8 cellular contexts compared by ENCODE assay signal in the genomic region with DNA sequence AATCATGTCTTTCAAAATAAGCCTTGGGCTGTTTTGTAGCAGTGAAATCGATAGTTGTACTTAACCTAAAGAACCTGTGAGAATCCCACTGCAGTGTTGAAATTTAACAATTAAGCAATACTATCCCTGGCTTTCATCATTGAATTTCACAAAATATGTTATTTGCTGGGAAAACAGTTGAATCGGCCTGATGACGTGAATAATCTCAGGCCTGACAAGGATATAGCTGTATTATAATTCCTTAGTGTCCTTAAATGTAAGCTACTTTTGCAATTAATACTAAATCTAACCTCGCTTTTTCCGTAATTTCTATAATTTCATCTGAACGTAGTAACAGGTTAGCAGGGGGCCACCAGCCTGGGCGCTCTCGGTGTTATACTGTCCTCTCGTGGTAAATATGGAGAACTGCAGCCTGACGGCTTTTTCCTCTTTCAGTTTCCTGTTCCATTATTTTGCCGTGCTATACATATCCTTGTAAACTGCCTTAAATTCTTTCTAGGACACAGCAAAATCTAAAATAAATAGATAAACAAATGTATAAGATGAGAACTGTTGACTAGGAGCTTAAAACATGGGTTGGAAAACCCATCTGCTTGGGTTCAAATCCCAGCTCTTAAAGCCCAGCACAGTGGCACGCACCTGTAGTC. TPM values are rescaled to one million over a fixed set of nuclear protein-coding genes. Genes with fewer than 3 reads are reported as not detected.
A peak's percentile ranks its signal among the peaks of the same experiment; 100 is the strongest.
DNase-seq lines count a peak whose midpoint lies in the region; ATAC-seq and TF ChIP-seq lines count a peak whose summit lies in the region.

No MANE protein-coding gene starts in this region.

- H3K9me3 Mint-ChIP-seq in naive B cell, result no peaks in the 10 kb centered on the region

- H3K9ac ChIP-seq in subcutaneous abdominal adipose tissue (ENCODE audit: low read length in 5 of 5), result peak overlapping the region; percentile 33 to 63 (median 48)

- peaks cover 0 to 10% (median 8%) of the 10 kb centered on the region in 5 donors for H3K4me1 ChIP-seq in subcutaneous abdominal adipose tissue (ENCODE audit: control insufficient read depth in 5 of 5, insufficient read depth in 5 of 5, low read length in 5 of 5)

- no peaks in the 10 kb centered on the region for H3K27me3 Mint-ChIP-seq in naive B cell

- no peaks in the 10 kb centered on the region for H3K36me3 ChIP-seq in subcutaneous abdominal adipose tissue (ENCODE audit: control insufficient read depth in 5 of 5, insufficient read depth in 5 of 5, low read length in 5 of 5)

- DNase-seq in AG09319 (ENCODE audit: extremely low read depth, low read depth) (peak; percentile 16), NOMO-1 treated with DMSO at 0.1 percent for 48 hours (lab: John Stamatoyannopoulos, UW; ENCODE audit: unreplicated experiment) (peak; percentile 71), epidermal melanocyte (ENCODE audit: insufficient read length, low spot score) (peak; percentile 56), naive B cell (peak; percentile 60)
- DNase-seq in activated CD8-positive, alpha-beta memory T cell treated with anti-CD3 and anti-CD28 coated beads, Interleukin-2, amount 50 U/mL, for 4 hours, result peak; percentile 46

- H3K4me3 ChIP-seq in subcutaneous abdominal adipose tissue (ENCODE audit: low read depth in 1 of 5, low read length in 5 of 5), result peak overlapping the region; percentile 41 to 56 (median 53)

- peak overlapping the region; percentile 17 to 79 (median 63) for H3K4me3 Mint-ChIP-seq in naive B cell

- H3K27ac ChIP-seq in subcutaneous abdominal adipose tissue (ENCODE audit: low read depth, low read length), result peak overlapping the region; percentile 46

- H3K27ac Mint-ChIP-seq in naive B cell, result peak overlapping the region in 1 of 6 donors; percentile 83

- no peaks in the 10 kb centered on the region for H3K9me3 ChIP-seq in subcutaneous abdominal adipose tissue (ENCODE audit: control insufficient read depth in 5 of 5, low read length in 5 of 5)

- no peaks in the 10 kb centered on the region for H3K27me3 ChIP-seq in subcutaneous abdominal adipose tissue (ENCODE audit: control insufficient read depth in 5 of 5, insufficient read depth in 4 of 5, low read length in 5 of 5)

- no peaks in the 10 kb centered on the region for H3K36me3 Mint-ChIP-seq in naive B cell

- H3K4me1 Mint-ChIP-seq in naive B cell, result peaks cover 6 to 31% (median 11%) of the 10 kb centered on the region in 3 donors

- peak; percentile 65 for ATAC-seq in GM18868 (IDR thresholded peaks at IDR 0.05; ENCODE audit: unreplicated experiment)
- peak; percentile 91 for ATAC-seq in HG03354 (IDR thresholded peaks at IDR 0.05; ENCODE audit: poor library complexity, severe bottlenecking, unreplicated experiment)
- peak; percentile 75 to 84 for ATAC-seq in naive B cell (ENCODE audit: low read depth in 2 of 2)

- no peak; the same call in none of the 2 replicates for TF ChIP-seq CTCF in AG09319 (IDR thresholded peaks at IDR 0.05; ENCODE audit: low read depth, low read length)

RNA-seq across cellular contexts. Expression of gene MTFR2, which starts 24.0 kb away (rescaled TPM):
- polyA plus RNA-seq in naive B cell (ENCODE audit: low read depth in 6 of 6), result 1 to 10 TPM in 1 of 6 donors, under 1 TPM in 4, not detected in 1; 0.25 to 1.3 (median 0.63) TPM

Comparison
In these comparisons a context has a peak if more than half of its experiments do, and no peak if none do; other contexts are left out.
1. Peak in every context shown above with its lines: DNase-seq, ATAC-seq, H3K4me3 ChIP-seq and H3K27ac ChIP-seq.
2. DNase-seq: peak in every context shown above with its lines; median percentile 71 in NOMO-1 treated with DMSO at 0.1 percent for 48 hours; 60 in naive B cell; 56 in epidermal melanocyte; 46 in activated CD8-positive, alpha-beta memory T cell treated with anti-CD3 and anti-CD28 coated beads, Interleukin-2, amount 50 U/mL, for 4 hours; 16 in AG09319.